Comparison of ENCODE assay signal across 6 cellular contexts in the genomic region with DNA sequence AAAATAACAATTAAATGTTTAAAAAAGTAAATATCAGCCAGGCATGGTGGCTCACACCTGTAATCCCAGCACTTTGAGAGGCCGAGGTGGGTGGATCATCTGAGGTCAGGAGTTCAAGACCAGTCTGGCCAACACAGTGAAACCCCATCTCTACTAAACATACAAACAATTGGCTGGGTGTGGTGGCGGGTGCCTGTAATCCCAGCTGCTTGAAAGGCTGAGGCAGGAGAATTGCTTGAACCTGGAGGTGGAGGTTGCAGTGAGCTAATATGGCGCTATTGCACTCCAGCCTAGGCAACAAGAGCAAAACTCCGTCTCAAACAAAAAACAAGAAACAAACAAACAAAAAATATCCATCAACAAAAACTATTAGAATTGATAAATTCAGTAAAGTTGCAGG.
DNase-seq lines count a peak whose midpoint lies in the region; ATAC-seq, FAIRE-seq and TF ChIP-seq lines count a peak whose summit lies in the region.
"Not testable (repeated sequence)": the region's sequence is repeated elsewhere in the genome, so short reads cannot be mapped to it uniquely, and the experiment has no call there.

No MANE protein-coding gene starts in this region.

- not testable (repeated sequence) for H2AFZ ChIP-seq in astrocyte (ENCODE audit: low read depth, low read length); HepG2 (ENCODE audit: low read length)

- H3K36me3 Mint-ChIP-seq in astrocyte (ENCODE audit: low read depth, unreplicated experiment); endodermal cell (ENCODE audit: low read depth): not testable (repeated sequence)
- peaks cover 18% of the 10 kb centered on the region for H3K36me3 Mint-ChIP-seq in glutamatergic neuron (ENCODE audit: unreplicated experiment)

- 80 to 91% methylated on average over 1 to 3 of the region's 4 CpGs for WGBS in endodermal cell (ENCODE audit: insufficient coverage in 1 of 2, insufficient read length in 1 of 2), 2 experiments
- WGBS in HepG2 (ENCODE audit: low lambda C conversion rate) = 79% methylated on average over 4 of the region's 4 CpGs

- H3K9ac ChIP-seq in astrocyte (ENCODE audit: low read length); endodermal cell (ENCODE audit: extremely low read depth, low read length, poor library complexity, severe bottlenecking); HepG2 (ENCODE audit: insufficient read depth, low read depth, low read length): not testable (repeated sequence)

- peak overlapping the region; percentile 47 for H3K4me3 Mint-ChIP-seq in astrocyte (ENCODE audit: unreplicated experiment)
- not testable (repeated sequence) for H3K4me3 Mint-ChIP-seq in endodermal cell; glutamatergic neuron (ENCODE audit: unreplicated experiment)

- not testable (repeated sequence) for H3K9me3 ChIP-seq in astrocyte (ENCODE audit: insufficient read depth, low read depth, low read length)
- H3K9me3 ChIP-seq in endodermal cell (ENCODE audit: control insufficient read depth, low read length) (peaks cover 22% of the 10 kb centered on the region), HepG2 (ENCODE audit: low read length) (peaks cover 20% of the 10 kb centered on the region)

- not testable (repeated sequence) for TF ChIP-seq CTCF in astrocyte (IDR thresholded peaks at IDR 0.05; ENCODE audit: insufficient read depth, low read depth, low read length); endodermal cell (conservative IDR thresholded peaks at IDR 0.05); glutamatergic neuron (IDR thresholded peaks at IDR 0.05; ENCODE audit: partially characterized antibody, unreplicated experiment); HepG2 (CRISPR knock-in tag; IDR thresholded peaks at IDR 0.05)

- H3K36me3 ChIP-seq in astrocyte (ENCODE audit: insufficient read depth, low read length); endodermal cell (ENCODE audit: control insufficient read depth, insufficient read depth, low read length); HepG2 (replicated peaks in 1 of 2; ENCODE audit: control insufficient read depth in 1 of 2, insufficient read depth in 2 of 2, low read length in 2 of 2): not testable (repeated sequence)

- TF ChIP-seq RAD21 in HepG2 (CRISPR knock-in tag; IDR thresholded peaks at IDR 0.05) = not testable (repeated sequence)

- CTCF ChIA-PET in HepG2 (lab: Yijun Ruan, JAX; ENCODE audit: low intra/inter-chr PET ratio, low total read pairs) = not testable (repeated sequence)

- H3K4me3 ChIP-seq in astrocyte (ENCODE audit: insufficient read depth, low read depth, low read length); endodermal cell (ENCODE audit: low read length); HepG2 (replicated peaks in 1 of 3; ENCODE audit: insufficient read depth in 1 of 3, low read depth in 2 of 3, low read length in 3 of 3): not testable (repeated sequence)

- in situ Hi-C loops in HepG2 (cut with HindIII; ENCODE audit: extremely low pct_ligation_motif_present, low pct_unique_long_range_greater_than_20kb) = not testable (repeated sequence)

- TF ChIP-seq EP300 in HepG2 (IDR thresholded peaks at IDR 0.05; ENCODE audit: low read depth in 2 of 2, low read length in 2 of 2); HepG2 (CRISPR knock-in tag; IDR thresholded peaks at IDR 0.05; ENCODE audit: borderline replicate concordance): not testable (repeated sequence)

- not testable (repeated sequence) for H3K27me3 Mint-ChIP-seq in astrocyte (ENCODE audit: low read depth, unreplicated experiment); endodermal cell (ENCODE audit: insufficient read depth); glutamatergic neuron (ENCODE audit: unreplicated experiment)

- H3K4me1 ChIP-seq in astrocyte (ENCODE audit: insufficient read depth, low read length) = peaks cover 14% of the 10 kb centered on the region
- not testable (repeated sequence) for H3K4me1 ChIP-seq in endodermal cell (ENCODE audit: control insufficient read depth, insufficient read depth, low read length)
- peaks cover 79% of the 10 kb centered on the region for H3K4me1 ChIP-seq in HepG2 (ENCODE audit: insufficient read depth, low read length)

- H3K27me3 ChIP-seq in astrocyte (ENCODE audit: insufficient read depth, low read length); endodermal cell (ENCODE audit: control insufficient read depth, insufficient read depth, low read length, poor library complexity, severe bottlenecking); HepG2 (ENCODE audit: control insufficient read depth in 1 of 2, insufficient read depth in 2 of 2, low read length in 2 of 2): not testable (repeated sequence)

- POLR2A ChIA-PET in HepG2 (lab: Yijun Ruan, JAX) = interaction anchor here (0.8 to 21.6 kb wide), 8 partner anchors 8 to 209 kb away, joined by 3 to 724 read pairs (median 12); partner anchors contain the start of gene RRBP1

- H3K9me3 Mint-ChIP-seq in astrocyte (ENCODE audit: unreplicated experiment) = peaks cover 21% of the 10 kb centered on the region
- peaks cover 31% of the 10 kb centered on the region for H3K9me3 Mint-ChIP-seq in endodermal cell
- H3K9me3 Mint-ChIP-seq in glutamatergic neuron (ENCODE audit: unreplicated experiment) = not testable (repeated sequence)

- not testable (repeated sequence) for H3K27ac Mint-ChIP-seq in astrocyte (ENCODE audit: unreplicated experiment); endodermal cell
- peak overlapping the region; percentile 22 for H3K27ac Mint-ChIP-seq in glutamatergic neuron (ENCODE audit: unreplicated experiment)

- not testable (repeated sequence) for TF ChIP-seq POLR2A in HepG2 (IDR thresholded peaks at IDR 0.05; ENCODE audit: insufficient read depth in 1 of 2, low read depth in 2 of 2, low read length in 2 of 2)

- intact Hi-C loops in Right ventricle myocardium inferior (cut with DNase I); HepG2 (cut with micrococcal nuclease; ENCODE audit: unreplicated experiment): not testable (repeated sequence)

- H3K79me2 ChIP-seq in astrocyte (ENCODE audit: insufficient read depth, low read length); HepG2 (ENCODE audit: insufficient read depth, low read length): not testable (repeated sequence)

- not testable (repeated sequence) for H3K4me1 Mint-ChIP-seq in astrocyte (ENCODE audit: low read depth, unreplicated experiment); endodermal cell; glutamatergic neuron (ENCODE audit: low read depth, unreplicated experiment)

- not testable (repeated sequence) for DNase-seq in astrocyte (ENCODE audit: low read depth); glutamatergic neuron; HepG2 (ENCODE audit: low spot score)
- DNase-seq in endodermal cell (peak; percentile 1), Right ventricle myocardium inferior (ENCODE audit: missing footprints) (peak; percentile 59), mesenteric fat pad (ENCODE audit: low spot score) (peak; percentile 28)

- H3K27ac ChIP-seq in astrocyte (ENCODE audit: low read depth, low read length); endodermal cell (ENCODE audit: low read depth, low read length); HepG2 (ENCODE audit: extremely low read length, insufficient read depth, low read length): not testable (repeated sequence)

- not testable (repeated sequence) for H3K4me2 ChIP-seq in astrocyte (ENCODE audit: low read length); HepG2 (ENCODE audit: low read depth, low read length)

- ATAC-seq in Right ventricle myocardium inferior, HepG2: not testable (repeated sequence)

- not testable (repeated sequence) for H4K20me1 ChIP-seq in astrocyte (ENCODE audit: insufficient read depth, low read length); HepG2 (ENCODE audit: insufficient read depth, low read length)

- not testable (repeated sequence) for BruUV-seq in HepG2 (replicated peaks; lab: Mats Ljungman, UMichigan)

- not testable (repeated sequence) for FAIRE-seq in astrocyte (lab: Jason Lieb, UNC); HepG2 (lab: Jason Lieb, UNC)

TF ChIP-seq in HepG2, 621 proteins besides CTCF, POLR2A, EP300 and RAD21:
- TF ChIP-seq RARA (CRISPR knock-in tag; IDR thresholded peaks at IDR 0.05) (peak; percentile 17; the same call in 1 of the 2 replicates), ZNF460 (CRISPR knock-in tag; IDR thresholded peaks at IDR 0.05; ENCODE audit: borderline replicate concordance) (peak; percentile 47; the same call in 1 of the 2 replicates), ZNF121 (CRISPR knock-in tag; IDR thresholded peaks at IDR 0.05) (peak; percentile 77)
- TF ChIP-seq, protein P1, sequence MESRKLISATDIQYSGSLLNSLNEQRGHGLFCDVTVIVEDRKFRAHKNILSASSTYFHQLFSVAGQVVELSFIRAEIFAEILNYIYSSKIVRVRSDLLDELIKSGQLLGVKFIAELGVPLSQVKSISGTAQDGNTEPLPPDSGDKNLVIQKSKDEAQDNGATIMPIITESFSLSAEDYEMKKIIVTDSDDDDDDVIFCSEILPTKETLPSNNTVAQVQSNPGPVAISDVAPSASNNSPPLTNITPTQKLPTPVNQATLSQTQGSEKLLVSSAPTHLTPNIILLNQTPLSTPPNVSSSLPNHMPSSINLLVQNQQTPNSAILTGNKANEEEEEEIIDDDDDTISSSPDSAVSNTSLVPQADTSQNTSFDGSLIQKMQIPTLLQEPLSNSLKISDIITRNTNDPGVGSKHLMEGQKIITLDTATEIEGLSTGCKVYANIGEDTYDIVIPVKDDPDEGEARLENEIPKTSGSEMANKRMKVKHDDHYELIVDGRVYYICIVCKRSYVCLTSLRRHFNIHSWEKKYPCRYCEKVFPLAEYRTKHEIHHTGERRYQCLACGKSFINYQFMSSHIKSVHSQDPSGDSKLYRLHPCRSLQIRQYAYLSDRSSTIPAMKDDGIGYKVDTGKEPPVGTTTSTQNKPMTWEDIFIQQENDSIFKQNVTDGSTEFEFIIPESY (CRISPR knock-in tag; IDR thresholded peaks at IDR 0.05) = peak; percentile 61
